Comparison of ENCODE assay signal across 8 cellular contexts in genomic region chr12:48999371-49000131, GRCh38. TPM values are rescaled to one million over a fixed set of nuclear protein-coding genes. Genes with fewer than 3 reads are reported as not detected.
DNase-seq lines count a peak whose midpoint lies in the region; ATAC-seq, FAIRE-seq and TF ChIP-seq lines count a peak whose summit lies in the region.

TSS of gene DDN (minus strand) at chr12:48999375. CDS start at chr12:48999287, 88 bp downstream.

- peak within 1 kb of the TSS; percentile 77 to 80 for H3K4me3 Mint-ChIP-seq in effector memory CD8-positive, alpha-beta T cell

- H3K27ac ChIP-seq in mucosa of rectum (ENCODE audit: low read depth in 2 of 2, low read length in 2 of 2) (no peak within 1 kb of the TSS), tibial artery (no peak within 1 kb of the TSS)

- TF ChIP-seq CTCF in tibial artery (IDR thresholded peaks at IDR 0.05) = no peak

- H3K36me3 Mint-ChIP-seq in effector memory CD8-positive, alpha-beta T cell (ENCODE audit: insufficient read depth) = peaks cover 43% of the 10 kb centered on the region

- intact Hi-C loops in tibial artery (cut with DNase I; ENCODE audit: low total_unique reads) = no loop called here

- H3K4me3 ChIP-seq in mucosa of rectum (ENCODE audit: low read length in 2 of 2) (peak within 1 kb of the TSS; percentile 52 to 60), tibial artery (peak within 1 kb of the TSS; percentile 37 to 52)

- peak; percentile 59 for DNase-seq in A172 (ENCODE audit: low spot score)
- DNase-seq in GM12892 (ENCODE audit: insufficient read length) = peak; percentile 74
- DNase-seq in LHCN-M2 (ENCODE audit: low read depth) = peak; percentile 67
- DNase-seq in activated CD4-positive, alpha-beta T cell treated with anti-CD3 and anti-CD28 coated beads for 48 hours = peak; percentile 68
- peak; percentile 43 to 44 (median 43) for DNase-seq in effector memory CD8-positive, alpha-beta T cell
- DNase-seq in tibial artery = no peak
- no peak for DNase-seq in COLO829 (ENCODE audit: low spot score)

- peak within 1 kb of the TSS; percentile 9 to 14 for H3K9ac ChIP-seq in mucosa of rectum (ENCODE audit: low read depth in 1 of 2, low read length in 2 of 2)

- peak within 1 kb of the TSS; percentile 75 to 76 for H3K27ac Mint-ChIP-seq in effector memory CD8-positive, alpha-beta T cell

- FAIRE-seq in GM12892 (lab: Jason Lieb, UNC) = peak; percentile 63

- ATAC-seq in effector memory CD8-positive, alpha-beta T cell (replicated peaks) = peak; percentile 55

- peaks cover 33 to 41% of the 10 kb centered on the region in 2 donors for H3K4me1 Mint-ChIP-seq in effector memory CD8-positive, alpha-beta T cell (ENCODE audit: low read depth in 2 of 2)

- H3K36me3 ChIP-seq in mucosa of rectum (ENCODE audit: control insufficient read depth in 2 of 2, insufficient read depth in 2 of 2, low read length in 2 of 2) (peaks cover 20 to 25% of the 10 kb centered on the region in 2 donors), tibial artery (peaks cover 34 to 45% (median 38%) of the 10 kb centered on the region in 3 donors)

- H3K4me1 ChIP-seq in mucosa of rectum (ENCODE audit: control insufficient read depth in 2 of 2, insufficient read depth in 2 of 2, low read length in 2 of 2) (peaks cover 27 to 30% of the 10 kb centered on the region in 2 donors), tibial artery (peaks cover 8 to 55% (median 41%) of the 10 kb centered on the region in 4 donors)

- peaks cover 30 to 31% of the 10 kb centered on the region in 2 donors for H3K27me3 ChIP-seq in mucosa of rectum (ENCODE audit: control insufficient read depth in 2 of 2, insufficient read depth in 2 of 2, low read length in 2 of 2)
- peaks cover 0 to 73% of the 10 kb centered on the region in 2 donors for H3K27me3 ChIP-seq in tibial artery

- H3K27me3 Mint-ChIP-seq in effector memory CD8-positive, alpha-beta T cell = peaks cover 47 to 93% of the 10 kb centered on the region in 2 donors

- TF ChIP-seq POLR2A in GM12892 (IDR thresholded peaks at IDR 0.05; ENCODE audit: low read depth, low read length) = peak; percentile 33; the same call in 1 of the 2 replicates

- no peaks in the 10 kb centered on the region for H3K9me3 Mint-ChIP-seq in effector memory CD8-positive, alpha-beta T cell

- H3K9me3 ChIP-seq in mucosa of rectum (ENCODE audit: control insufficient read depth in 2 of 2, low read length in 2 of 2) = no peaks in the 10 kb centered on the region
- H3K9me3 ChIP-seq in tibial artery = no peaks in the 10 kb centered on the region

RNA-seq across cellular contexts. Expression of gene DDN, which starts in this region (rescaled TPM):
- total RNA-seq in A172 (2014; rRNA removed; shearing (Covaris generic)) = 0.03 and 0.19 TPM in 2 replicates
- 2.2 TPM for polyA plus RNA-seq in GM12892 (2012; ENCODE audit: missing spikeins)
- 0.06 and 0.52 TPM in 2 replicates for total RNA-seq in LHCN-M2 (2014; rRNA removed)
- polyA plus RNA-seq in LHCN-M2 (2012) = 0.38 TPM

Comparison
In these comparisons a context has a peak if more than half of its experiments do, and no peak if none do; other contexts are left out.
1. Peak in DNase-seq in A172; RNA of the gene not detected or under 1 TPM.
2. Peak in DNase-seq in LHCN-M2; RNA of the gene not detected or under 1 TPM.
3. DNase-seq: peak in GM12892 (single experiment), activated CD4-positive, alpha-beta T cell treated with anti-CD3 and anti-CD28 coated beads for 48 hours (single experiment) and effector memory CD8-positive, alpha-beta T cell (3 of 3); none in tibial artery (0 of 2) and COLO829 (single experiment).